In genomic region chr12:113086249-113087164, GRCh38 we compare ENCODE assay signal across 11 cellular contexts. TPM values are rescaled to one million over a fixed set of nuclear protein-coding genes. Genes with fewer than 3 reads are reported as not detected.
DNase-seq lines count a peak whose midpoint lies in the region; ATAC-seq, FAIRE-seq and TF ChIP-seq lines count a peak whose summit lies in the region.
"Had no signal": no experiment of that assay in that cellular context is flagged by ENCODE, and none has a peak within 500 bp of the region (broad histone marks: within the 10 kb centered on the region; RNA-seq: fewer than 3 reads in every experiment).

No MANE protein-coding gene starts in this region.

- H3K4me3 ChIP-seq in H1 (ENCODE audit: extremely low read depth in 1 of 4, insufficient read depth in 2 of 4, low read depth in 3 of 4, low read length in 4 of 4) = no peak overlapping the region

- H3K27me3 Mint-ChIP-seq in H9 (ENCODE audit: low read depth) = peaks cover 23% of the 10 kb centered on the region

- no peaks in the 10 kb centered on the region for H3K9me3 ChIP-seq in H9 (ENCODE audit: control insufficient read depth, low read depth, low read length)
- no peaks in the 10 kb centered on the region for H3K9me3 ChIP-seq in H1 (ENCODE audit: insufficient read depth in 2 of 2, low read depth in 1 of 2, low read length in 1 of 2)

- no peak overlapping the region for H2BK15ac ChIP-seq in H9 (ENCODE audit: low read depth, low read length)
- peak overlapping the region; percentile 55; the same call in 1 of the 2 replicates for H2BK15ac ChIP-seq in H1 (ENCODE audit: low read length)

- no peak overlapping the region for H3K18ac ChIP-seq in H9 (ENCODE audit: insufficient read length, low read depth, low read length)
- 0 out of 2 replicates have a peak overlapping the region, but pooled peaks have one; percentile 2 for H3K18ac ChIP-seq in H1 (ENCODE audit: extremely low read depth, low read length)

- no peak for TF ChIP-seq EP300 in H1 (IDR thresholded peaks at IDR 0.05; ENCODE audit: borderline replicate concordance in 1 of 2, low read depth in 2 of 2, low read length in 2 of 2)

- ATAC-seq in SK-N-SH treated with all-trans-retinoic acid at 6 μM for 48 hours (no peak), GM21360 (IDR thresholded peaks at IDR 0.05; ENCODE audit: unreplicated experiment) (no peak)

- no peak overlapping the region for H3K4ac ChIP-seq in H9 (ENCODE audit: low read depth, low read length)
- no peak overlapping the region for H3K4ac ChIP-seq in H1 (replicated peaks; ENCODE audit: insufficient read length, low read depth, low read length)

- H4K5ac ChIP-seq in H9 (ENCODE audit: insufficient read length, low read depth, low read length) (no peak overlapping the region), H1 (ENCODE audit: insufficient read length, low read depth, low read length) (no peak overlapping the region)

- H3K4me2 ChIP-seq in H9 (ENCODE audit: insufficient read depth, insufficient read length, low read length) = peak overlapping the region; percentile 10
- peak overlapping the region in 1 of 2 experiments; percentile 19; a peak in 1 of 4 replicates for H3K4me2 ChIP-seq in H1 (ENCODE audit: insufficient read depth in 1 of 2, low read depth in 2 of 2, low read length in 2 of 2)

- H3K9ac ChIP-seq in H9 (ENCODE audit: extremely low read depth, insufficient read length, low read length) = no peak overlapping the region
- no peak overlapping the region for H3K9ac ChIP-seq in H1 (replicated peaks in 1 of 4; ENCODE audit: extremely low read depth in 1 of 4, low read depth in 3 of 4, low read length in 3 of 4)

- POLR2A ChIA-PET in H1 (lab: Charles Lee; ENCODE audit: partially characterized antibody) = interaction anchor here (0.6 to 1.0 kb wide), 2 partner anchors 11 to 443 kb away, joined by 3 read pairs; no protein-coding TSS in a partner anchor

- H2BK12ac ChIP-seq in H9 (ENCODE audit: insufficient read length, low read depth, low read length) (no peak overlapping the region), H1 (ENCODE audit: low read depth, low read length) (peak overlapping the region; percentile 12; the same call in 1 of the 2 replicates)

- H3K23me2 ChIP-seq in H9 (ENCODE audit: insufficient read length, low read depth, low read length, poor library complexity, severe bottlenecking) (no peaks in the 10 kb centered on the region), H1 (ENCODE audit: low read depth, low read length) (no peaks in the 10 kb centered on the region; the same call in 1 of the 2 replicates)

- H3K4me1 ChIP-seq in H9 (ENCODE audit: insufficient read depth, low read length) (no peaks in the 10 kb centered on the region), H1 (replicated peaks in 1 of 4; ENCODE audit: control insufficient read depth in 3 of 4, insufficient read depth in 4 of 4, low read length in 3 of 4) (peaks cover 0 to 10% (median 7%) of the 10 kb centered on the region in 4 experiments; a peak in 5 of 7 replicates)

- H3K27me3 ChIP-seq in H9 (ENCODE audit: insufficient read depth, low read length) (no peaks in the 10 kb centered on the region), H1 (replicated peaks in 1 of 4; ENCODE audit: control insufficient read depth in 3 of 4, extremely low read depth in 1 of 4, insufficient read depth in 3 of 4, low read length in 3 of 4) (no peaks in the 10 kb centered on the region)

- TF ChIP-seq CTCF in H9 (conservative IDR thresholded peaks at IDR 0.05) (no peak), H1 (IDR thresholded peaks at IDR 0.05; ENCODE audit: control extremely low read depth in 1 of 3, insufficient read depth in 1 of 3, low read depth in 1 of 3, low read length in 3 of 3) (no peak)

- no peak overlapping the region for H3K23ac ChIP-seq in H9 (ENCODE audit: insufficient read length, low read depth, low read length)
- no peak overlapping the region for H3K23ac ChIP-seq in H1 (ENCODE audit: insufficient read length)

- CTCF ChIA-PET in H1 (lab: Charles Lee; ENCODE audit: partially characterized antibody) = interaction anchor here (1.1 to 1.2 kb wide), 2 partner anchors 10 to 38 kb away, joined by 3 to 5 read pairs; no protein-coding TSS in a partner anchor

- FAIRE-seq in H1 (lab: Jason Lieb, UNC) (no peak), H54 (lab: Jason Lieb, UNC) (no peak)

- H4K8ac ChIP-seq in H9 (replicated peaks; ENCODE audit: insufficient read length, low read depth, low read length) = no peak overlapping the region
- no peak overlapping the region for H4K8ac ChIP-seq in H1 (ENCODE audit: extremely low read depth, insufficient read depth, low read length)

- H4K91ac ChIP-seq in H9 (ENCODE audit: insufficient read length, low read depth, low read length) (no peak overlapping the region), H1 (replicated peaks; ENCODE audit: insufficient read length, low read length) (peak overlapping the region; percentile 76)

- no peak overlapping the region; a peak in 1 of 7 replicates for H3K27ac Mint-ChIP-seq in H9

- H2AK5ac ChIP-seq in H9 (ENCODE audit: insufficient read length, low read length) (no peak overlapping the region), H1 (ENCODE audit: low read depth, low read length) (no peak overlapping the region)

- DNase-seq in H9 (no peak), SW480 (ENCODE audit: low spot score) (peak; percentile 57), H1 (ENCODE audit: low read depth in 1 of 2, low spot score in 2 of 2) (no peak), H54 (ENCODE audit: insufficient read length, low spot score) (no peak)
- DNase-seq in stimulated activated CD8-positive, alpha-beta memory T cell treated with anti-CD3 and anti-CD28 coated beads, Interleukin-4, amount 100 ng/mL, for 48 hours = peak; percentile 49
- DNase-seq: GOT3, SHP77 treated with DMSO at 0.1 percent for 48 hours had no signal

- no peak overlapping the region for H3K27ac ChIP-seq in H9 (ENCODE audit: insufficient read length, low read depth, low read length)
- H3K27ac ChIP-seq in H1 (ENCODE audit: low read depth, low read length) = no peak overlapping the region

- H3K79me1 ChIP-seq in H9 (ENCODE audit: insufficient read depth, low read depth, low read length, poor library complexity, severe bottlenecking) (no peaks in the 10 kb centered on the region), H1 (ENCODE audit: low read depth, low read length) (no peaks in the 10 kb centered on the region)

- no peak overlapping the region for H2AFZ ChIP-seq in H9 (ENCODE audit: low read length)
- 0 out of 2 replicates have a peak overlapping the region, but pooled peaks have one; percentile 49 for H2AFZ ChIP-seq in H1 (ENCODE audit: low read length)

- H3T11ph ChIP-seq in H9 (ENCODE audit: low read length) = no peak overlapping the region

- no peak for TF ChIP-seq RAD21 in H1 (IDR thresholded peaks at IDR 0.05 in 1 of 2, conservative IDR thresholded peaks at IDR 0.05 in 1 of 2; ENCODE audit: low read depth in 2 of 2, low read length in 2 of 2)

- no peaks in the 10 kb centered on the region for H3K36me3 ChIP-seq in H1 (ENCODE audit: control insufficient read depth in 2 of 4, insufficient read depth in 4 of 4, low read length in 3 of 4)

- no peak for TF ChIP-seq POLR2A in H1 (IDR thresholded peaks at IDR 0.05; ENCODE audit: control extremely low read depth in 1 of 2, low read depth in 2 of 2, low read length in 2 of 2)
- no peak for TF ChIP-seq POLR2A in H54 (IDR thresholded peaks at IDR 0.05; ENCODE audit: low read depth, low read length)

- H2BK120ac ChIP-seq in H9 (ENCODE audit: low read depth, low read length, poor library complexity, severe bottlenecking) (no peak overlapping the region), H1 (replicated peaks; ENCODE audit: low read depth, low read length) (no peak overlapping the region)

- no peak overlapping the region for H2BK20ac ChIP-seq in H9 (ENCODE audit: low read depth, low read length, poor library complexity, severe bottlenecking)
- no peak overlapping the region for H2BK20ac ChIP-seq in H1 (ENCODE audit: low read length)

- H3K14ac ChIP-seq in H9 (ENCODE audit: insufficient read depth, low read length) = no peak overlapping the region
- H3K14ac ChIP-seq in H1 (ENCODE audit: insufficient read length) = no peak overlapping the region

- H3K79me2 ChIP-seq in H9 (ENCODE audit: insufficient read depth, low read length) (no peaks in the 10 kb centered on the region), H1 (ENCODE audit: control insufficient read depth in 1 of 2, insufficient read depth in 2 of 2, low read length in 2 of 2) (no peaks in the 10 kb centered on the region)

- H3K36me3 Mint-ChIP-seq in H9 (ENCODE audit: insufficient read depth in 1 of 3, low read depth in 3 of 3) = no peaks in the 10 kb centered on the region; a peak in 1 of 7 replicates

- no peaks in the 10 kb centered on the region for H4K20me1 ChIP-seq in H9 (ENCODE audit: control insufficient read depth, insufficient read depth, insufficient read length)
- H4K20me1 ChIP-seq in H1 (replicated peaks in 1 of 2; ENCODE audit: control insufficient read depth in 1 of 2, insufficient read depth in 2 of 2, low read length in 2 of 2) = peaks cover 0 to 2% of the 10 kb centered on the region in 2 experiments

- no peaks in the 10 kb centered on the region; a peak in 1 of 5 replicates for H3K9me3 Mint-ChIP-seq in H9
- H3K9me3 Mint-ChIP-seq: nephron had no signal

- no CpG with 5 or more reads among the region's 17 CpGs for WGBS in H9 (ENCODE audit: extremely low coverage, insufficient read length, low lambda C conversion rate)
- WGBS in H1 (ENCODE audit: extremely low coverage in 1 of 2, insufficient coverage in 1 of 2, insufficient read length in 1 of 2, insufficient replicate concordance in 2 of 2, low coverage in 1 of 2, low lambda C conversion rate in 2 of 2, missing lambda C conversion rate in 1 of 2), 2 experiments = 67% methylated on average over 6 of the region's 17 CpGs; no CpG with 5 or more reads in 1 of the 2 experiments

- H2BK5ac ChIP-seq in H9 (ENCODE audit: insufficient read length, low read length) = no peak overlapping the region
- no peak overlapping the region for H2BK5ac ChIP-seq in H1 (ENCODE audit: low read depth, low read length)

- H3K56ac ChIP-seq in H9 (ENCODE audit: insufficient read length, low read depth, low read length) (no peak overlapping the region), H1 (replicated peaks; ENCODE audit: insufficient read length, low read depth, low read length) (no peak overlapping the region)

- peaks cover 12 to 20% of the 10 kb centered on the region in 2 experiments for H3K4me1 Mint-ChIP-seq in H9
- H3K4me1 Mint-ChIP-seq: nephron had no signal

- peak overlapping the region in 1 of 2 experiments; percentile 55; a peak in 2 of 5 replicates for H3K4me3 Mint-ChIP-seq in H9
- H3K4me3 Mint-ChIP-seq: nephron had no signal

RNA-seq across cellular contexts. Expression of gene DTX1, which starts 30.0 kb away (rescaled TPM):
- 3.0 and 3.5 TPM in 2 replicates for total RNA-seq in H9 (2021)
- 6.9 and 8.6 TPM in 2 replicates for total RNA-seq in H1 (2021; fragmentation: NEBNext Ultra II Directional; extraction: Animal tissue kit (Norgen Biotek cat#: 25700))
- 4.7 and 7.0 TPM in 2 replicates for polyA plus RNA-seq in H1 (2011; rRNA removed)
- 5.3 TPM for polyA plus RNA-seq in H1 (2011; cell fraction: cytosol; rRNA removed)
- 7.4 TPM for polyA plus RNA-seq in H1 (2011; cell fraction: nucleus; rRNA removed)
- polyA plus RNA-seq in H1 (2012, experiment 1 of 2) = 4.1 to 7.7 TPM (median 6.1 TPM) in 4 replicates
- polyA plus RNA-seq in H1 (2012, experiment 2 of 2) = 6.5 TPM
- polyA plus RNA-seq in H1 (2013, experiment 1 of 2) = 4.9 TPM
- polyA plus RNA-seq in H1 (2013, experiment 2 of 2) = 4.6 TPM
- 3.0 and 3.6 TPM in 2 replicates for polyA minus RNA-seq in H1 (2011; rRNA and poly(A)+ RNA removed)
- polyA minus RNA-seq in H1 (2011; cell fraction: cytosol; rRNA and poly(A)+ RNA removed) = 5.7 TPM
- polyA minus RNA-seq in H1 (2011; cell fraction: nucleus; rRNA and poly(A)+ RNA removed) = 3.8 TPM

RNA-seq across cellular contexts. Expression of gene RASAL1, which starts 49.1 kb away (rescaled TPM):
- total RNA-seq in H9 (2021) = 2.3 and 2.7 TPM in 2 replicates
- total RNA-seq in H1 (2021; fragmentation: NEBNext Ultra II Directional; extraction: Animal tissue kit (Norgen Biotek cat#: 25700)) = 5.0 and 6.4 TPM in 2 replicates
- polyA plus RNA-seq in H1 (2011; rRNA removed) = 3.7 and 5.9 TPM in 2 replicates
- 5.3 TPM for polyA plus RNA-seq in H1 (2011; cell fraction: cytosol; rRNA removed)
- polyA plus RNA-seq in H1 (2011; cell fraction: nucleus; rRNA removed) = 11.4 TPM
- polyA plus RNA-seq in H1 (2012, experiment 1 of 2) = 2.7 to 5.6 TPM (median 4.5 TPM) in 4 replicates
- 3.6 TPM for polyA plus RNA-seq in H1 (2012, experiment 2 of 2)
- 2.6 TPM for polyA plus RNA-seq in H1 (2013, experiment 1 of 2)
- 2.9 TPM for polyA plus RNA-seq in H1 (2013, experiment 2 of 2)
- 2.3 and 3.4 TPM in 2 replicates for polyA minus RNA-seq in H1 (2011; rRNA and poly(A)+ RNA removed)
- 2.6 TPM for polyA minus RNA-seq in H1 (2011; cell fraction: cytosol; rRNA and poly(A)+ RNA removed)
- 6.4 TPM for polyA minus RNA-seq in H1 (2011; cell fraction: nucleus; rRNA and poly(A)+ RNA removed)
- total RNA-seq: LHCN-M2 had no signal

Comparison
In these comparisons a context has a peak if more than half of its experiments do, and no peak if none do; other contexts are left out.
1. DNase-seq: peak in SW480 (single experiment) and stimulated activated CD8-positive, alpha-beta memory T cell treated with anti-CD3 and anti-CD28 coated beads, Interleukin-4, amount 100 ng/mL, for 48 hours (single experiment); none in H9 (single experiment), H1 (0 of 2) and H54 (single experiment).